Comparison of ENCODE assay signal across 2 cellular contexts in the genomic region with DNA sequence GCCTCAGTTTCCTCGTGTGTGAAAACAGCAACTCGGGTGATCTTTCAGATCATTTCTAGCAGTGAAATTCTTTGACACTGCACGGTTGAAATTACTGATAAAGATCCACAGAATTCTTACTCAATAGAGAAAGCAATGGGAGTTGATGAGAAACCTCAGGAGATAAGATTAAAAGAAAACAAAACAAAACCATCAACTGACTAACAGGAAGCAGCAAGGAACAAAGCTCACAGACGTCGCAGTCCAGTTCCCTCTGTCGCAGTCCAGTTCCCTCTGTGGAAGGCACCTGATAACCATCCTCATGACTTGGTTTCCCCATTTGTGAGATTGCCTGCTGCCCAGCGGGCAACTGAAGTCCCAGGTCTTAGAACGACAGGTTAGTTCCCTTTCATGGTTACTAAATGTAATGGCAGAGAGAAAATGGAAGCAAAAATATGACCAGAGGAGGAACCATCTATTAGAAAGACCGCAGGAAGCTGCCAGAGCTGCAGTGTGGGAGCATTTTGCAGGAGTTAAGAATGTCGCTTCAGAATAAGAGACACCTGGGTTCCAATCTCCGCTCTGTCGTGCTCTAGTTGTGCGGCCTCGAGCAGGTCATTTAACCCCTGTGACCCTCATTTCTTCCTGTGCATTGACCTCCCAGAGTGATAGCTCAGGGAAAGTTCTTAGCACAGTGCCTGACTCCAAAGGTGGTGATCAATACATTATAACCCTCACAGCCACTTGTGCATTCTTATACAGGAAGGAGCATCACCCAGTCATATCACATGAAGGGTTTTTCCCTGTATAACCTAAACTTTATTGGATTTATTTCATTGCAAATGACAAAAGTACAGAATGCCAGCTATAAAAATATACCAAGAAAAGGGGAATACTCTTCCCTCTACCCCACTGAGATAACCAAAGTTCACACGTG.
TF ChIP-seq lines count a peak whose summit lies in the region.

No MANE protein-coding gene starts in this region.

TF ChIP-seq in SK-N-SH, 30 proteins besides CTCF, POLR2A, EP300 and RAD21 (continued from another document):
- TF ChIP-seq, protein P1, sequence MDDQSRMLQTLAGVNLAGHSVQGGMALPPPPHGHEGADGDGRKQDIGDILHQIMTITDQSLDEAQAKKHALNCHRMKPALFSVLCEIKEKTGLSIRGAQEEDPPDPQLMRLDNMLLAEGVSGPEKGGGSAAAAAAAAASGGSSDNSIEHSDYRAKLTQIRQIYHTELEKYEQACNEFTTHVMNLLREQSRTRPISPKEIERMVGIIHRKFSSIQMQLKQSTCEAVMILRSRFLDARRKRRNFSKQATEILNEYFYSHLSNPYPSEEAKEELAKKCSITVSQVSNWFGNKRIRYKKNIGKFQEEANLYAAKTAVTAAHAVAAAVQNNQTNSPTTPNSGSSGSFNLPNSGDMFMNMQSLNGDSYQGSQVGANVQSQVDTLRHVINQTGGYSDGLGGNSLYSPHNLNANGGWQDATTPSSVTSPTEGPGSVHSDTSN (IDR thresholded peaks at IDR 0.05) = no peak
- TF ChIP-seq RCOR1 (IDR thresholded peaks at IDR 0.05; ENCODE audit: low read length) (no peak), FOXJ3 (CRISPR knock-in tag; IDR thresholded peaks at IDR 0.05) (no peak), NRF1 (IDR thresholded peaks at IDR 0.05; ENCODE audit: low read depth, low read length) (no peak), GATA2 (CRISPR knock-in tag; IDR thresholded peaks at IDR 0.05) (no peak), GABPA (IDR thresholded peaks at IDR 0.05; ENCODE audit: low read depth) (no peak)
- TF ChIP-seq, protein P2, sequence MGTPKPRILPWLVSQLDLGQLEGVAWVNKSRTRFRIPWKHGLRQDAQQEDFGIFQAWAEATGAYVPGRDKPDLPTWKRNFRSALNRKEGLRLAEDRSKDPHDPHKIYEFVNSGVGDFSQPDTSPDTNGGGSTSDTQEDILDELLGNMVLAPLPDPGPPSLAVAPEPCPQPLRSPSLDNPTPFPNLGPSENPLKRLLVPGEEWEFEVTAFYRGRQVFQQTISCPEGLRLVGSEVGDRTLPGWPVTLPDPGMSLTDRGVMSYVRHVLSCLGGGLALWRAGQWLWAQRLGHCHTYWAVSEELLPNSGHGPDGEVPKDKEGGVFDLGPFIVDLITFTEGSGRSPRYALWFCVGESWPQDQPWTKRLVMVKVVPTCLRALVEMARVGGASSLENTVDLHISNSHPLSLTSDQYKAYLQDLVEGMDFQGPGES (IDR thresholded peaks at IDR 0.05; ENCODE audit: low read depth, low read length) = no peak

TF ChIP-seq in SK-N-SH treated with all-trans-retinoic acid at 6 μM for 48 hours, 23 proteins besides CTCF, POLR2A, EP300 and RAD21 (continued from another document):
- TF ChIP-seq, protein P3, sequence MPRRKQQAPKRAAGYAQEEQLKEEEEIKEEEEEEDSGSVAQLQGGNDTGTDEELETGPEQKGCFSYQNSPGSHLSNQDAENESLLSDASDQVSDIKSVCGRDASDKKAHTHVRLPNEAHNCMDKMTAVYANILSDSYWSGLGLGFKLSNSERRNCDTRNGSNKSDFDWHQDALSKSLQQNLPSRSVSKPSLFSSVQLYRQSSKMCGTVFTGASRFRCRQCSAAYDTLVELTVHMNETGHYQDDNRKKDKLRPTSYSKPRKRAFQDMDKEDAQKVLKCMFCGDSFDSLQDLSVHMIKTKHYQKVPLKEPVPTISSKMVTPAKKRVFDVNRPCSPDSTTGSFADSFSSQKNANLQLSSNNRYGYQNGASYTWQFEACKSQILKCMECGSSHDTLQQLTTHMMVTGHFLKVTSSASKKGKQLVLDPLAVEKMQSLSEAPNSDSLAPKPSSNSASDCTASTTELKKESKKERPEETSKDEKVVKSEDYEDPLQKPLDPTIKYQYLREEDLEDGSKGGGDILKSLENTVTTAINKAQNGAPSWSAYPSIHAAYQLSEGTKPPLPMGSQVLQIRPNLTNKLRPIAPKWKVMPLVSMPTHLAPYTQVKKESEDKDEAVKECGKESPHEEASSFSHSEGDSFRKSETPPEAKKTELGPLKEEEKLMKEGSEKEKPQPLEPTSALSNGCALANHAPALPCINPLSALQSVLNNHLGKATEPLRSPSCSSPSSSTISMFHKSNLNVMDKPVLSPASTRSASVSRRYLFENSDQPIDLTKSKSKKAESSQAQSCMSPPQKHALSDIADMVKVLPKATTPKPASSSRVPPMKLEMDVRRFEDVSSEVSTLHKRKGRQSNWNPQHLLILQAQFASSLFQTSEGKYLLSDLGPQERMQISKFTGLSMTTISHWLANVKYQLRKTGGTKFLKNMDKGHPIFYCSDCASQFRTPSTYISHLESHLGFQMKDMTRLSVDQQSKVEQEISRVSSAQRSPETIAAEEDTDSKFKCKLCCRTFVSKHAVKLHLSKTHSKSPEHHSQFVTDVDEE (CRISPR knock-in tag; IDR thresholded peaks at IDR 0.05) = no peak
- TF ChIP-seq ZFP30 (CRISPR knock-in tag; IDR thresholded peaks at IDR 0.05) = no peak
- no peak for TF ChIP-seq TOX (CRISPR knock-in tag; IDR thresholded peaks at IDR 0.05; ENCODE audit: borderline replicate concordance)
- TF ChIP-seq OSR1 (CRISPR knock-in tag; IDR thresholded peaks at IDR 0.05) = no peak
- TF ChIP-seq ZC3H10 (CRISPR knock-in tag; IDR thresholded peaks at IDR 0.05) = no peak
- TF ChIP-seq SNAI2 (CRISPR knock-in tag; IDR thresholded peaks at IDR 0.05) = no peak
- TF ChIP-seq ARNTL (CRISPR knock-in tag; IDR thresholded peaks at IDR 0.05; ENCODE audit: borderline replicate concordance, low read depth) = no peak
- TF ChIP-seq, protein P4, sequence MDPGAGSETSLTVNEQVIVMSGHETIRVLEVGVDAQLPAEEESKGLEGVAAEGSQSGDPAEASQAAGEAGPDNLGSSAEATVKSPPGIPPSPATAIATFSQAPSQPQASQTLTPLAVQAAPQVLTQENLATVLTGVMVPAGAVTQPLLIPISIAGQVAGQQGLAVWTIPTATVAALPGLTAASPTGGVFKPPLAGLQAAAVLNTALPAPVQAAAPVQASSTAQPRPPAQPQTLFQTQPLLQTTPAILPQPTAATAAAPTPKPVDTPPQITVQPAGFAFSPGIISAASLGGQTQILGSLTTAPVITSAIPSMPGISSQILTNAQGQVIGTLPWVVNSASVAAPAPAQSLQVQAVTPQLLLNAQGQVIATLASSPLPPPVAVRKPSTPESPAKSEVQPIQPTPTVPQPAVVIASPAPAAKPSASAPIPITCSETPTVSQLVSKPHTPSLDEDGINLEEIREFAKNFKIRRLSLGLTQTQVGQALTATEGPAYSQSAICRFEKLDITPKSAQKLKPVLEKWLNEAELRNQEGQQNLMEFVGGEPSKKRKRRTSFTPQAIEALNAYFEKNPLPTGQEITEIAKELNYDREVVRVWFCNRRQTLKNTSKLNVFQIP (CRISPR knock-in tag; IDR thresholded peaks at IDR 0.05; ENCODE audit: borderline replicate concordance, low read depth) = no peak
- TF ChIP-seq, protein P5, sequence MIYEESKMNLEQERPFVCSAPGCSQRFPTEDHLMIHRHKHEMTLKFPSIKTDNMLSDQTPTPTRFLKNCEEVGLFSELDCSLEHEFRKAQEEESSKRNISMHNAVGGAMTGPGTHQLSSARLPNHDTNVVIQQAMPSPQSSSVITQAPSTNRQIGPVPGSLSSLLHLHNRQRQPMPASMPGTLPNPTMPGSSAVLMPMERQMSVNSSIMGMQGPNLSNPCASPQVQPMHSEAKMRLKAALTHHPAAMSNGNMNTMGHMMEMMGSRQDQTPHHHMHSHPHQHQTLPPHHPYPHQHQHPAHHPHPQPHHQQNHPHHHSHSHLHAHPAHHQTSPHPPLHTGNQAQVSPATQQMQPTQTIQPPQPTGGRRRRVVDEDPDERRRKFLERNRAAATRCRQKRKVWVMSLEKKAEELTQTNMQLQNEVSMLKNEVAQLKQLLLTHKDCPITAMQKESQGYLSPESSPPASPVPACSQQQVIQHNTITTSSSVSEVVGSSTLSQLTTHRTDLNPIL (CRISPR knock-in tag; IDR thresholded peaks at IDR 0.05; ENCODE audit: low read depth) = no peak
- TF ChIP-seq CSDC2 (CRISPR knock-in tag; IDR thresholded peaks at IDR 0.05) = no peak
- no peak for TF ChIP-seq TCF4 (CRISPR knock-in tag; IDR thresholded peaks at IDR 0.05; ENCODE audit: borderline replicate concordance)
